Comparison of ENCODE assay signal across 3 cellular contexts in the genomic region with DNA sequence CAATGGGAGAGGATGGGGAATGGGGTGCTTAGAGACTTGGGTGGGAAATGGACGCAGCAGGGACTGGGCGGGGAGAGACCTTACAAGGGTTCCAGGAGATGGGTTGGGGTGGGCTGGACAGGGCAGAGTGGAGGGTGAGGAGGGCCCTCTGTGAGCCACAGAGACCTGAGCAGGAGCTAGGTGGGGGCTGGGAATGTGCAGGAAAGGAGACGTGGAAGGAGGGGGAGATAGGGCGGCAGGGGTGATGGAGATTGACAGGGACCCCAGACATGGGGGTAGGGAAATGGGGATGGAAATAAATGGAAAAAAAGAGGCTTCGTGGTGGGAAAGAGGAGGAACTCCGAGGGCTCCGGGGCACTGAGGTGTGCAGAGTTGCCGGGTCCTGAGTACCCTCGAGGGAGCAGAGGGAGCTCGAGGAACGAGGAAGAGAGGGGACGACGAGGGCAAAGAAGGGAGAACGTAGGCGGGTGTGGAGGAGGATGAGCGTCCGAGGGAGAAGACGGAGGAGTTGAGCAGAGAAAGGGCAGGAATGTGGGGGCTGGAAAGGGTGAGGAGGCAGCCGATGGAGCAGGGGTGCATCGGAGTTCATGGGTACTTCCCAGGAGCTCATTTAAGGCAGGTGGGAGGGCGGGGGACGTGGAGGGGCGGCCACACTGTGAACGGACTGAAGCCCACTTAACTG.
TF ChIP-seq lines count a peak whose summit lies in the region.

No MANE protein-coding gene starts in this region.

TF ChIP-seq in HEK293, 187 proteins besides CTCF, POLR2A, EP300 and RAD21:
- TF ChIP-seq ZNF416 (tag by site-specific recombination; IDR thresholded peaks at IDR 0.05) (no peak), EGR2 (tag by site-specific recombination; IDR thresholded peaks at IDR 0.05; ENCODE audit: low read depth) (peak; percentile 93), ZNF341 (tag by site-specific recombination; IDR thresholded peaks at IDR 0.05; ENCODE audit: low read depth) (no peak), ZNF214 (tag by site-specific recombination; IDR thresholded peaks at IDR 0.05; ENCODE audit: borderline replicate concordance) (no peak), ZFHX2 (tag by site-specific recombination; conservative IDR thresholded peaks at IDR 0.05) (peak; percentile 83)

TF ChIP-seq in H1, 55 proteins besides CTCF, POLR2A, EP300 and RAD21:
- TF ChIP-seq FOSL1 (IDR thresholded peaks at IDR 0.05; ENCODE audit: insufficient read depth, low read depth, low read length) (no peak), BCL11A (IDR thresholded peaks at IDR 0.05; ENCODE audit: low read depth in 2 of 2, low read length in 2 of 2) (no peak), SIRT6 (IDR thresholded peaks at IDR 0.05; ENCODE audit: low read length) (no peak), JUN (IDR thresholded peaks at IDR 0.05; ENCODE audit: low read depth, low read length) (no peak), HDAC6 (IDR thresholded peaks at IDR 0.05; ENCODE audit: low read depth, low read length) (no peak), CREB1 (IDR thresholded peaks at IDR 0.05) (no peak), RBBP5 (IDR thresholded peaks at IDR 0.05; ENCODE audit: borderline replicate concordance, low read depth, low read length) (no peak), ZNF274 (IDR thresholded peaks at IDR 0.05; ENCODE audit: borderline replicate concordance, extremely low read depth, low read length) (no peak), YY1 (IDR thresholded peaks at IDR 0.05; ENCODE audit: low read depth, low read length) (no peak), SP1 (IDR thresholded peaks at IDR 0.05; ENCODE audit: low read depth, low read length) (no peak), ASH2L (IDR thresholded peaks at IDR 0.05; ENCODE audit: low read length) (no peak)

TF ChIP-seq in SK-N-SH, 30 proteins besides CTCF, POLR2A, EP300 and RAD21:
- no peak for TF ChIP-seq ZBTB33 (IDR thresholded peaks at IDR 0.05; ENCODE audit: borderline replicate concordance, low read depth)
- TF ChIP-seq TEAD4 (IDR thresholded peaks at IDR 0.05; ENCODE audit: borderline replicate concordance, insufficient read depth) = no peak
- no peak for TF ChIP-seq EZH2phosphoT487 (IDR thresholded peaks at IDR 0.05; ENCODE audit: borderline replicate concordance, low read depth)
- no peak for TF ChIP-seq PBX3 (IDR thresholded peaks at IDR 0.05)
- no peak for TF ChIP-seq FOXM1 (IDR thresholded peaks at IDR 0.05; ENCODE audit: low read depth)
- no peak for TF ChIP-seq FOXJ3 (CRISPR knock-in tag; IDR thresholded peaks at IDR 0.05)
